27 cellular contexts compared by ENCODE assay signal in the genomic region with DNA sequence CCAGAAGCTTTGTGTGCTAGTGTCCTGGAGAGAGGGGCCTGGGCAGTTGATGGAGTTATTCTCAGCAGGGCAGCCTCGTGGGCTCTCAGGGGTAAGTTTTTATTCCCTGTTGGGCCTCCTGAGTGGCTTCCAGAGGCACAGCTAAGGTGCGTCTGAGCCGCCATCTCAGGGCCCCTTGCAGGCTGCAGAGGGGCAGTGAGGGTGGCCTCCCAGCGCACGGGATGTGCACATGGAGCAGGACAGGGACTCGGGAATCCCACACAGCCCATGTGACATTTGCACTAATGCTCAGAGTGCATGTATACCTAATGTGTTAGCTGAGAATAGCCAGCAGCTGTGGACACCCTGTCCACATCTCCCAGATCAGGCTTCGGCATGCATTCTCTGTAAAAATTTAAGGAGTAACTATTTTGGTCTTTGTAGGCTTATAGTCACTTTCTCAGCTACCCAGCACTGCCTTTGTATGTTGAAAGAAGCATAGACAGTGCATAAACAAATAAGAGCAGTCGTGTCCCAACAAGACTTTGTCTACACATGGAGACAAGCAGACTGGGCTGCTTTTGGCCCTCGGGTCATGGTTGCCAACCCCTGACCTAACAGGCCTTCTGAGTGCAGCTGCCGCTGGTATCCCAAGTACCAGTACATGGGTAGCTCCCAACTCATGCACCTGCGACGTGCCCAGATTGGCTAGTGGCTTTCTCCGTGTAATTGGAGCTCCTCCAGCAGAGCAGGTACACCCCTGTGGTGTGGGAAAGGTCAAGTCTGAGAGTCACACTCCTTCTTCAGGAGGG. TPM values are rescaled to one million over a fixed set of nuclear protein-coding genes. Genes with fewer than 3 reads are reported as not detected.
"Had no signal": no experiment of that assay in that cellular context is flagged by ENCODE, and none has a peak within 500 bp of the region (broad histone marks: within the 10 kb centered on the region; RNA-seq: fewer than 3 reads in every experiment).

No MANE protein-coding gene starts in this region.

- H3K4me3 ChIP-seq: left lung, mucosa of descending colon, pancreas, smooth muscle cell, suprapubic skin, transverse colon, uterus had no signal

- H3K27ac ChIP-seq: left lung, pancreas, suprapubic skin, transverse colon, uterus had no signal

- H3K27me3 ChIP-seq: pancreas, transverse colon, uterus had no signal

- H3K36me3 ChIP-seq: left lung, pancreas, suprapubic skin, transverse colon, uterus had no signal

- H3K4me1 ChIP-seq: left lung, pancreas, transverse colon, uterus had no signal

- H3K4me2 ChIP-seq: smooth muscle cell had no signal

- DNase-seq: activated CD4-positive, alpha-beta memory T cell treated with anti-CD3 and anti-CD28 coated beads for 36 hours; activated CD4-positive, alpha-beta T cell treated with anti-CD3 and anti-CD28 coated beads for 4 hours; activated effector memory CD4-positive, alpha-beta T cell treated with Interleukin-2 at 50 U/mL for 16 hours; activated naive CD4-positive, alpha-beta T cell treated with anti-CD3 and anti-CD28 coated beads, Interleukin-2, amount 10 ng/mL, durations not matched to agents 7 days and 5 days; activated naive CD8-positive, alpha-beta T cell treated with anti-CD3 and anti-CD28 coated beads, Interleukin-2, amount 50 U/mL, for 24 hours; activated T-cell treated with anti-CD3 and anti-CD28 coated beads, Interleukin-2, amount 50 U/mL, for 48 hours; aorta; effector CD8-positive, alpha-beta T cell; foreskin melanocyte; glutamatergic neuron; left lung; mucosa of descending colon; naive B cell; stimulated activated CD4-positive, alpha-beta T cell treated with anti-CD3 and anti-CD28 coated beads, Interleukin-4, amount 100 ng/mL, for 1 hour; stimulated activated naive CD8-positive, alpha-beta T cell treated with anti-CD3 and anti-CD28 coated beads, Interleukin-15, amount 100 ng/mL, for 72 hours; SW 1271; transverse colon; uterus had no signal

- H3K9me3 ChIP-seq: left lung, mucosa of descending colon, pancreas, suprapubic skin, transverse colon, uterus had no signal

- ATAC-seq: activated naive CD8-positive, alpha-beta T cell treated with anti-CD3 and anti-CD28 coated beads, Interleukin-2, amount 50 U/mL, for 24 hours; left lung; mucosa of descending colon; sciatic nerve; stimulated activated naive CD8-positive, alpha-beta T cell treated with anti-CD3 and anti-CD28 coated beads, Interleukin-15, amount 100 ng/mL, for 72 hours; WTC11 had no signal

- FAIRE-seq: endothelial cell of umbilical vein, pancreas had no signal

RNA-seq across cellular contexts. Expression of gene CST9L, which starts 18.6 kb away (rescaled TPM):
- total RNA-seq: activated CD4-positive, alpha-beta memory T cell treated with anti-CD3 and anti-CD28 coated beads for 36 hours; aorta; endothelial cell of umbilical vein; fibroblast of lung; kidney epithelial cell; left lung; mucosa of descending colon; pancreas; sciatic nerve; smooth muscle cell; suprapubic skin; T-helper 2 cell treated with Interferon-gamma antibody and Interleukin-4, amounts not matched to agents 100 ng/mL and 5 ng/mL, for 36 hours; transverse colon; uterus; WTC11 had no signal
- polyA plus RNA-seq: aorta, endothelial cell of umbilical vein, fibroblast of lung, pancreas, smooth muscle cell had no signal

RNA-seq across cellular contexts. Expression of gene CST9, which starts 18.8 kb away (rescaled TPM):
- total RNA-seq: activated CD4-positive, alpha-beta memory T cell treated with anti-CD3 and anti-CD28 coated beads for 36 hours; aorta; endothelial cell of umbilical vein; fibroblast of lung; kidney epithelial cell; left lung; mucosa of descending colon; pancreas; sciatic nerve; smooth muscle cell; suprapubic skin; T-helper 2 cell treated with Interferon-gamma antibody and Interleukin-4, amounts not matched to agents 100 ng/mL and 5 ng/mL, for 36 hours; transverse colon; uterus; WTC11 had no signal
- polyA plus RNA-seq: aorta, endothelial cell of umbilical vein, fibroblast of lung, pancreas, smooth muscle cell had no signal
